In the genomic region with DNA sequence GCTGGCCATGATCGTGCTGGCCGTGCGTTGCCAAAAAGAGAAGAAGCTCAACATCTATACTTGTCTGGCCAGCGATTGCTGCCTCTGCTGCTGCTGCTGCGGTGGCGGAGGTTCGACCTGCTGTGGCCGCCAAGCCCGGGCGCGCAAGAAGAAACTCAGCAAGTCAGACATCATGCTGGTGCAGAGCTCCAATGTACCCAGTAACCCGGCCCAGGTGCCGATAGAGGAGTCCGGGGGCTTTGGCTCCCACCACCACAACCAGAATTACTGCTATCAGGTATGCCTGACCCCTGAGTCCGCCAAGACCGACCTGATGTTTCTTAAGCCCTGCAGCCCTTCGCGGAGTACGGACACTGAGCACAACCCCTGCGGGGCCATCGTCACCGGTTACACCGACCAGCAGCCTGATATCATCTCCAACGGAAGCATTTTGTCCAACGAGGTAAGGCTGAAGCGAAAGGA, we compare ENCODE assay signal across 10 cellular contexts. TPM values are rescaled to one million over a fixed set of nuclear protein-coding genes. Genes with fewer than 3 reads are reported as not detected.
A peak's percentile ranks its signal among the peaks of the same experiment; 100 is the strongest.
DNase-seq lines count a peak whose midpoint lies in the region; ATAC-seq and TF ChIP-seq lines count a peak whose summit lies in the region.
"Had no signal": no experiment of that assay in that cellular context is flagged by ENCODE, and none has a peak within 500 bp of the region (broad histone marks: within the 10 kb centered on the region; RNA-seq: fewer than 3 reads in every experiment).

No MANE protein-coding gene starts in this region.

- peaks cover 55 to 65% of the 10 kb centered on the region in 2 donors for H3K27me3 Mint-ChIP-seq in stimulated activated naive B cell treated with anti-CD40 and anti-IgM and Interleukin-4, amounts not matched to agents 10 μg/mL and 1 μg/mL and 100 μg/mL, for 72 hours
- peaks cover 68 to 72% (median 71%) of the 10 kb centered on the region in 3 donors for H3K27me3 Mint-ChIP-seq in CD14-positive monocyte (ENCODE audit: low read depth in 3 of 3)

- H3K9me3 Mint-ChIP-seq in stimulated activated naive B cell treated with anti-CD40 and anti-IgM and Interleukin-4, amounts not matched to agents 10 μg/mL and 1 μg/mL and 100 μg/mL, for 72 hours: peaks cover 0 to 3% of the 10 kb centered on the region in 2 donors
- peaks cover 4 to 32% (median 21%) of the 10 kb centered on the region in 7 donors for H3K9me3 Mint-ChIP-seq in CD14-positive monocyte

- H3K27me3 ChIP-seq in ascending aorta (no peaks in the 10 kb centered on the region), iPS-18a (ENCODE audit: control insufficient read depth, insufficient read depth, low read length) (peaks cover 69% of the 10 kb centered on the region)

- no peaks in the 10 kb centered on the region for H3K36me3 ChIP-seq in ascending aorta
- no peaks in the 10 kb centered on the region for H3K36me3 ChIP-seq in iPS-18a (ENCODE audit: control insufficient read depth, low read depth, low read length)

- H3K4me1 ChIP-seq in ascending aorta (no peaks in the 10 kb centered on the region), iPS-18a (ENCODE audit: control insufficient read depth, low read depth, low read length) (peaks cover 24% of the 10 kb centered on the region)

- peak overlapping the region; percentile 10 for H3K9ac ChIP-seq in iPS-18a (ENCODE audit: low read length)

- TF ChIP-seq CTCF in ascending aorta (IDR thresholded peaks at IDR 0.05): no peak
- TF ChIP-seq CTCF in CD14-positive monocyte (IDR thresholded peaks at IDR 0.05): no peak

- peaks cover 4% of the 10 kb centered on the region in 2 donors for H3K36me3 Mint-ChIP-seq in stimulated activated naive B cell treated with anti-CD40 and anti-IgM and Interleukin-4, amounts not matched to agents 10 μg/mL and 1 μg/mL and 100 μg/mL, for 72 hours
- H3K36me3 Mint-ChIP-seq in CD14-positive monocyte: peaks cover 4 to 8% of the 10 kb centered on the region in 2 donors

- peak overlapping the region; percentile 86 to 93 for H3K27ac ChIP-seq in ascending aorta
- no peak overlapping the region for H3K27ac ChIP-seq in iPS-18a (ENCODE audit: low read length)

- ATAC-seq in stimulated activated naive B cell treated with anti-CD40 and anti-IgM and Interleukin-4, amounts not matched to agents 10 μg/mL and 1 μg/mL and 100 μg/mL, for 72 hours (replicated peaks): no peak
- ATAC-seq in HG03571 (IDR thresholded peaks at IDR 0.05; ENCODE audit: unreplicated experiment) (no peak), GM18519 (IDR thresholded peaks at IDR 0.05; ENCODE audit: low FRiP score, unreplicated experiment) (no peak)

- peak overlapping the region; percentile 58 to 79 for H3K4me3 ChIP-seq in ascending aorta
- peak overlapping the region; percentile 73 for H3K4me3 ChIP-seq in iPS-18a (ENCODE audit: low read length)

- DNase-seq in NCI-H82 (lab: John Stamatoyannopoulos, UW): peak; percentile 41
- DNase-seq in NCI-H82 treated with DMSO at 0.1 percent for 48 hours (lab: John Stamatoyannopoulos, UW; ENCODE audit: unreplicated experiment): no peak
- peak in 1 of 2 donors; percentile 63 for DNase-seq in ascending aorta (ENCODE audit: low spot score in 2 of 2)
- no peak for DNase-seq in stimulated activated naive B cell treated with anti-CD40 and anti-IgM and Interleukin-4, amounts not matched to agents 10 μg/mL and 1 μg/mL and 100 μg/mL, for 72 hours
- DNase-seq in CD14-positive monocyte (ENCODE audit: low spot score): no peak
- DNase-seq: activated CD4-positive, CD25-positive, alpha-beta regulatory T cell treated with anti-CD3 and anti-CD28 coated beads, Interleukin-2, amount 50 U/mL, for 72 hours; NCI-H1436 treated with DMSO at 0.1 percent for 48 hours had no signal

- peak overlapping the region; percentile 11 to 60 for H3K4me3 Mint-ChIP-seq in stimulated activated naive B cell treated with anti-CD40 and anti-IgM and Interleukin-4, amounts not matched to agents 10 μg/mL and 1 μg/mL and 100 μg/mL, for 72 hours
- H3K4me3 Mint-ChIP-seq in CD14-positive monocyte: peak overlapping the region in 1 of 2 donors; percentile 65

- H3K9me3 ChIP-seq in ascending aorta: no peaks in the 10 kb centered on the region
- H3K9me3 ChIP-seq in iPS-18a (ENCODE audit: control insufficient read depth, low read depth, low read length): no peaks in the 10 kb centered on the region

- peaks cover 19 to 37% of the 10 kb centered on the region in 2 donors for H3K4me1 Mint-ChIP-seq in stimulated activated naive B cell treated with anti-CD40 and anti-IgM and Interleukin-4, amounts not matched to agents 10 μg/mL and 1 μg/mL and 100 μg/mL, for 72 hours
- H3K4me1 Mint-ChIP-seq in CD14-positive monocyte: peaks cover 15% of the 10 kb centered on the region

- intact Hi-C loops in ascending aorta (cut with DNase I): loop anchor here (2.0 to 10.0 kb wide), 2 partner anchors 34 to 602 kb away; no protein-coding TSS in a partner anchor
- intact Hi-C loops in CD14-positive monocyte (cut with micrococcal nuclease): no loop called here

- H3K27ac Mint-ChIP-seq in stimulated activated naive B cell treated with anti-CD40 and anti-IgM and Interleukin-4, amounts not matched to agents 10 μg/mL and 1 μg/mL and 100 μg/mL, for 72 hours: peak overlapping the region; percentile 53
- H3K27ac Mint-ChIP-seq in CD14-positive monocyte: no peak overlapping the region

RNA-seq across cellular contexts. Expression of gene PCDH10, which starts 3.3 kb away (rescaled TPM):
- 45.3 TPM for total RNA-seq in ascending aorta
- not detected for polyA plus RNA-seq in CD14-positive monocyte
